Comparison of ENCODE assay signal across 3 cellular contexts in genomic region chr9:83208065-83208850, GRCh38.
TF ChIP-seq lines count a peak whose summit lies in the region.

No MANE protein-coding gene starts in this region.

TF ChIP-seq in K562, 482 proteins besides CTCF, POLR2A, EP300 and RAD21 (continued from another document):
- TF ChIP-seq ETV6 (IDR thresholded peaks at IDR 0.05; ENCODE audit: borderline replicate concordance in 1 of 2, low read depth in 2 of 2, low read length in 1 of 2) (peak in 1 of 2 experiments; percentile 48; a peak in 1 of 4 replicates), ETV6 (CRISPR knock-in tag; IDR thresholded peaks at IDR 0.05; ENCODE audit: borderline replicate concordance) (no peak), PKNOX1 (IDR thresholded peaks at IDR 0.05) (peak; percentile 31; the same call in 1 of the 2 replicates), SREBF2 (CRISPR knock-in tag; IDR thresholded peaks at IDR 0.05) (no peak), TSHZ1 (CRISPR knock-in tag; IDR thresholded peaks at IDR 0.05) (no peak), ARID1B (IDR thresholded peaks at IDR 0.05) (peak; percentile 47), NR2C2 (CRISPR knock-in tag; IDR thresholded peaks at IDR 0.05) (no peak), NR2C2 (tag; IDR thresholded peaks at IDR 0.05) (peak; percentile 65; the same call in 1 of the 2 replicates), CBFA2T2 (conservative IDR thresholded peaks at IDR 0.05) (0 out of 2 replicates have a peak, but pooled peaks have one; percentile 13), CTBP1 (IDR thresholded peaks at IDR 0.05; ENCODE audit: borderline replicate concordance) (peak; percentile 16; the same call in 1 of the 2 replicates), ZNF586 (CRISPR knock-in tag; conservative IDR thresholded peaks at IDR 0.05) (no peak), KDM1A (IDR thresholded peaks at IDR 0.05) (peak in 1 of 2 experiments; percentile 52; a peak in 1 of 4 replicates), RCOR1 (IDR thresholded peaks at IDR 0.05; ENCODE audit: borderline replicate concordance in 1 of 2, low read depth in 2 of 2, low read length in 2 of 2) (peak in 1 of 2 experiments; percentile 76; a peak in 2 of 4 replicates), CBFA2T3 (IDR thresholded peaks at IDR 0.05) (peak; percentile 42), GABPA (tag; conservative IDR thresholded peaks at IDR 0.05; ENCODE audit: low read depth) (peak; percentile 35; the same call in 1 of the 2 replicates), STAT5A (IDR thresholded peaks at IDR 0.05; ENCODE audit: borderline replicate concordance, low read length) (peak; percentile 53), SREBF1 (IDR thresholded peaks at IDR 0.05; ENCODE audit: borderline replicate concordance, low read depth, low read length) (no peak)

TF ChIP-seq in HepG2, 621 proteins besides CTCF, POLR2A, EP300 and RAD21 (continued from another document):
- no peak for TF ChIP-seq NCOA5 (CRISPR knock-in tag; IDR thresholded peaks at IDR 0.05)
- TF ChIP-seq POLR2AphosphoS5 (IDR thresholded peaks at IDR 0.05; ENCODE audit: low read depth, low read length) = no peak
- peak; percentile 81 for TF ChIP-seq HNF4A (CRISPR knock-in tag; IDR thresholded peaks at IDR 0.05)
- no peak for TF ChIP-seq GABPA (IDR thresholded peaks at IDR 0.05; ENCODE audit: low read depth, low read length)
- peak; percentile 33; the same call in 1 of the 2 replicates for TF ChIP-seq GABPA (CRISPR knock-in tag; IDR thresholded peaks at IDR 0.05; ENCODE audit: low read depth)
- peak; percentile 27; the same call in 1 of the 2 replicates for TF ChIP-seq ETV5 (CRISPR knock-in tag; IDR thresholded peaks at IDR 0.05; ENCODE audit: borderline replicate concordance)

TF ChIP-seq in GM12891, 5 proteins besides CTCF, POLR2A, EP300 and RAD21 (continued from another document):
- TF ChIP-seq POLR2AphosphoS5 (IDR thresholded peaks at IDR 0.05; ENCODE audit: low read depth, low read length) = no peak
- no peak for TF ChIP-seq TAF1 (IDR thresholded peaks at IDR 0.05; ENCODE audit: low read depth, low read length)
- TF ChIP-seq SPI1 (IDR thresholded peaks at IDR 0.05; ENCODE audit: low read depth, low read length) = no peak
